In the genomic region with DNA sequence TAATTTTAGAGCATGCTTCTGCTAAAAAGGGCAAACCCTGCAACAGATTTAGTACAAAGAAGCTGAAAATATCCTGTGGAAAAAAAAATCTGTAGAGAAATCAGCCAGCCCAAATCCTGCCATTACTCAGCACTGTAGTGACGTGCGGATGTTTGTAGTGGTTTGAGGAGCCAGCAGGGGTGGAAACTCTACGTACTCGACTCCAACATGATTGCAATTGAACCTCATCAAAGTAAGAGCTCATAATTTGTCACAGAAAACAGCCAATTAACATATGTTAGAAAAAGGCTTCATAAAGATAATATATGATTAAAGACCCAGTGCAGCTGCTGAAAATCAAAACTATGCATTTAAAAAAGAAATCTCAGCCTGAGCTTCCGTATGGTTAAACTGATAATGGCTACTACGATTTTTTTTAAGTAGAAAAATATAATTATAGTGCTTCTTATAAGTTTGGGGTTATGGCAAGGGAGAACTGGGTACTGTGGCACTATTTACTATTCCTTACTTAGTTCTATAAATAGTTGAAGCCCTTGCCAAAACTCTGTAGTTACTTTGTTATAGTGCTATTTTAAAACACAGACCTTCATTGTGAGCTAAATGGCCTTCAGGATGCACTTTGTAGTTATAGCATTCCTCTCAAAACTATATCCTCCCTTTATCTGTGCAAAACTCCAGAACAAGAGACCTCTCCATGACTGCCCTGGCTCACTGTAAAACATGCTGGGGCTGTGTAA, we compare ENCODE assay signal across 1 cellular context.
TF ChIP-seq lines count a peak whose summit lies in the region.

No MANE protein-coding gene starts in this region.

TF ChIP-seq in HEK293, 187 proteins besides CTCF, POLR2A, EP300 and RAD21 (continued from another document):
- no peak for TF ChIP-seq ZNF621 (tag by site-specific recombination; IDR thresholded peaks at IDR 0.05)
- TF ChIP-seq KLF1 (tag by site-specific recombination; IDR thresholded peaks at IDR 0.05) = no peak
- no peak for TF ChIP-seq EGR2 (tag by site-specific recombination; IDR thresholded peaks at IDR 0.05; ENCODE audit: low read depth)
- 0 out of 2 replicates have a peak, but pooled peaks have one; percentile 15 for TF ChIP-seq IKZF3 (tag by site-specific recombination; IDR thresholded peaks at IDR 0.05)
- no peak for TF ChIP-seq ZNF837 (tag by site-specific recombination; IDR thresholded peaks at IDR 0.05)
- no peak for TF ChIP-seq ZNF266 (tag by site-specific recombination; IDR thresholded peaks at IDR 0.05; ENCODE audit: low read depth)
- no peak for TF ChIP-seq ZNF768 (tag by site-specific recombination; IDR thresholded peaks at IDR 0.05)
- TF ChIP-seq, protein P1, sequence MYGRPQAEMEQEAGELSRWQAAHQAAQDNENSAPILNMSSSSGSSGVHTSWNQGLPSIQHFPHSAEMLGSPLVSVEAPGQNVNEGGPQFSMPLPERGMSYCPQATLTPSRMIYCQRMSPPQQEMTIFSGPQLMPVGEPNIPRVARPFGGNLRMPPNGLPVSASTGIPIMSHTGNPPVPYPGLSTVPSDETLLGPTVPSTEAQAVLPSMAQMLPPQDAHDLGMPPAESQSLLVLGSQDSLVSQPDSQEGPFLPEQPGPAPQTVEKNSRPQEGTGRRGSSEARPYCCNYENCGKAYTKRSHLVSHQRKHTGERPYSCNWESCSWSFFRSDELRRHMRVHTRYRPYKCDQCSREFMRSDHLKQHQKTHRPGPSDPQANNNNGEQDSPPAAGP (tag by site-specific recombination; IDR thresholded peaks at IDR 0.05) = no peak
- TF ChIP-seq OSR2 (tag by site-specific recombination; IDR thresholded peaks at IDR 0.05) = peak; percentile 82
- TF ChIP-seq, protein P2, sequence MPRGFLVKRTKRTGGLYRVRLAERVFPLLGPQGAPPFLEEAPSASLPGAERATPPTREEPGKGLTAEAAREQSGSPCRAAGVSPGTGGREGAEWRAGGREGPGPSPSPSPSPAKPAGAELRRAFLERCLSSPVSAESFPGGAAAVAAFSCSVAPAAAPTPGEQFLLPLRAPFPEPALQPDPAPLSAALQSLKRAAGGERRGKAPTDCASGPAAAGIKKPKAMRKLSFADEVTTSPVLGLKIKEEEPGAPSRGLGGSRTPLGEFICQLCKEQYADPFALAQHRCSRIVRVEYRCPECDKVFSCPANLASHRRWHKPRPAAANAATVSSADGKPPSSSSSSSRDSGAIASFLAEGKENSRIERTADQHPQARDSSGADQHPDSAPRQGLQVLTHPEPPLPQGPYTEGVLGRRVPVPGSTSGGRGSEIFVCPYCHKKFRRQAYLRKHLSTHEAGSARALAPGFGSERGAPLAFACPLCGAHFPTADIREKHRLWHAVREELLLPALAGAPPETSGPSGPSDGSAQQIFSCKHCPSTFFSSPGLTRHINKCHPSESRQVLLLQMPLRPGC (tag by site-specific recombination; IDR thresholded peaks at IDR 0.05) = no peak
- TF ChIP-seq ZNF629 (tag by site-specific recombination; IDR thresholded peaks at IDR 0.05) = peak; percentile 50; the same call in 1 of the 2 replicates
- TF ChIP-seq ZNF555 (tag by site-specific recombination; conservative IDR thresholded peaks at IDR 0.05) = no peak
- TF ChIP-seq ZNF660 (tag by site-specific recombination; IDR thresholded peaks at IDR 0.05) = peak; percentile 25; the same call in 1 of the 2 replicates
- TF ChIP-seq GLI2 (tag by site-specific recombination; IDR thresholded peaks at IDR 0.05; ENCODE audit: borderline replicate concordance, low read depth) = peak; percentile 57; the same call in 1 of the 2 replicates
- 0 out of 2 replicates have a peak, but pooled peaks have one; percentile 22 for TF ChIP-seq WT1 (tag by site-specific recombination; IDR thresholded peaks at IDR 0.05)
- TF ChIP-seq, protein P3, sequence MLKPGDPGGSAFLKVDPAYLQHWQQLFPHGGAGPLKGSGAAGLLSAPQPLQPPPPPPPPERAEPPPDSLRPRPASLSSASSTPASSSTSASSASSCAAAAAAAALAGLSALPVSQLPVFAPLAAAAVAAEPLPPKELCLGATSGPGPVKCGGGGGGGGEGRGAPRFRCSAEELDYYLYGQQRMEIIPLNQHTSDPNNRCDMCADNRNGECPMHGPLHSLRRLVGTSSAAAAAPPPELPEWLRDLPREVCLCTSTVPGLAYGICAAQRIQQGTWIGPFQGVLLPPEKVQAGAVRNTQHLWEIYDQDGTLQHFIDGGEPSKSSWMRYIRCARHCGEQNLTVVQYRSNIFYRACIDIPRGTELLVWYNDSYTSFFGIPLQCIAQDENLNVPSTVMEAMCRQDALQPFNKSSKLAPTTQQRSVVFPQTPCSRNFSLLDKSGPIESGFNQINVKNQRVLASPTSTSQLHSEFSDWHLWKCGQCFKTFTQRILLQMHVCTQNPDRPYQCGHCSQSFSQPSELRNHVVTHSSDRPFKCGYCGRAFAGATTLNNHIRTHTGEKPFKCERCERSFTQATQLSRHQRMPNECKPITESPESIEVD (tag by site-specific recombination; IDR thresholded peaks at IDR 0.05) = peak; percentile 39; the same call in 1 of the 2 replicates
- TF ChIP-seq ZNF747 (tag by site-specific recombination; IDR thresholded peaks at IDR 0.05) = no peak
- TF ChIP-seq YY2 (tag by site-specific recombination; IDR thresholded peaks at IDR 0.05) = no peak
